ENCODE assay signal across 15 cellular contexts in genomic region chr2:60071427-60071826, GRCh38.
A peak's percentile ranks its signal among the peaks of the same experiment; 100 is the strongest.
DNase-seq lines count a peak whose midpoint lies in the region; ATAC-seq and TF ChIP-seq lines count a peak whose summit lies in the region.
"Had no signal": no experiment of that assay in that cellular context is flagged by ENCODE, and none has a peak within 500 bp of the region (broad histone marks: within the 10 kb centered on the region; RNA-seq: fewer than 3 reads in every experiment).

No MANE protein-coding gene starts in this region.

- H3K4me1 Mint-ChIP-seq in nephron: peaks cover 20% of the 10 kb centered on the region
- H3K4me1 Mint-ChIP-seq: CD4-positive, CD25-positive, alpha-beta regulatory T cell; CD8-positive, alpha-beta memory T cell had no signal

- 21% methylated on average over 6 of the region's 6 CpGs for WGBS in right cardiac atrium

- peak overlapping the region in 2 of 3 experiments; percentile 3 to 13 for H3K27ac Mint-ChIP-seq in nephron
- H3K27ac Mint-ChIP-seq: CD4-positive, CD25-positive, alpha-beta regulatory T cell; CD8-positive, alpha-beta memory T cell; H9 had no signal

- no peaks in the 10 kb centered on the region for H3K9me3 Mint-ChIP-seq in nephron
- H3K9me3 Mint-ChIP-seq: H9 had no signal

- no peaks in the 10 kb centered on the region for H3K36me3 Mint-ChIP-seq in nephron (ENCODE audit: low read depth)
- H3K36me3 Mint-ChIP-seq: CD4-positive, CD25-positive, alpha-beta regulatory T cell; CD8-positive, alpha-beta memory T cell had no signal

- intact Hi-C loops in Right ventricle myocardium inferior (cut with DNase I) (no loop called here), right cardiac atrium (cut with DNase I) (no loop called here)

- no peaks in the 10 kb centered on the region for H3K27me3 ChIP-seq in right cardiac atrium (ENCODE audit: control insufficient read depth, insufficient read depth)
- H3K27me3 ChIP-seq: BE2C had no signal

- no peak for DNase-seq in Right ventricle myocardium inferior (ENCODE audit: missing footprints)
- no peak for DNase-seq in right cardiac atrium
- peak; percentile 32 to 46 for DNase-seq in Kasumi-1 (lab: John Stamatoyannopoulos, UW)
- peak; percentile 24 for DNase-seq in NCI-H524 treated with DMSO at 0.1 percent for 48 hours (lab: John Stamatoyannopoulos, UW)
- DNase-seq in HCEC 1CT: no peak
- no peak for DNase-seq in activated CD4-positive, alpha-beta T cell treated with anti-CD3 and anti-CD28 coated beads for 48 hours
- DNase-seq: ACHN; BE2C; C1 segment of cervical spinal cord; CD4-positive, CD25-positive, alpha-beta regulatory T cell; CD8-positive, alpha-beta memory T cell; COR-L47; H9 had no signal

- no peaks in the 10 kb centered on the region for H3K9me3 ChIP-seq in right cardiac atrium (ENCODE audit: control insufficient read depth, low read length)
- H3K9me3 ChIP-seq: BE2C had no signal

- H3K4me3 Mint-ChIP-seq in nephron: no peak overlapping the region
- H3K4me3 Mint-ChIP-seq: CD4-positive, CD25-positive, alpha-beta regulatory T cell; CD8-positive, alpha-beta memory T cell; H9 had no signal

- H3K4me3 ChIP-seq in right cardiac atrium (ENCODE audit: low read length): no peak overlapping the region

- peak; percentile 43 for ATAC-seq in Right ventricle myocardium inferior
- ATAC-seq in right cardiac atrium: no peak
- ATAC-seq: HepG2 had no signal

- H3K27ac ChIP-seq in right cardiac atrium (ENCODE audit: low read length): no peak overlapping the region

- H3K4me1 ChIP-seq in right cardiac atrium (ENCODE audit: control insufficient read depth, insufficient read depth, low read length): no peaks in the 10 kb centered on the region
- H3K4me1 ChIP-seq: BE2C had no signal

- H3K27me3 Mint-ChIP-seq in nephron (ENCODE audit: low read depth): peaks cover 41% of the 10 kb centered on the region
- H3K27me3 Mint-ChIP-seq: CD4-positive, CD25-positive, alpha-beta regulatory T cell had no signal

- TF ChIP-seq CTCF in nephron (IDR thresholded peaks at IDR 0.05; ENCODE audit: unreplicated experiment in 3 of 3): no peak

Comparison
In these comparisons a context has a peak if more than half of its experiments do, and no peak if none do; other contexts are left out.
1. DNase-seq: peak in Kasumi-1 (2 of 2) and NCI-H524 treated with DMSO at 0.1 percent for 48 hours (single experiment); none in Right ventricle myocardium inferior (single experiment), right cardiac atrium (0 of 3), HCEC 1CT (single experiment) and activated CD4-positive, alpha-beta T cell treated with anti-CD3 and anti-CD28 coated beads for 48 hours (single experiment).